In the genomic region with DNA sequence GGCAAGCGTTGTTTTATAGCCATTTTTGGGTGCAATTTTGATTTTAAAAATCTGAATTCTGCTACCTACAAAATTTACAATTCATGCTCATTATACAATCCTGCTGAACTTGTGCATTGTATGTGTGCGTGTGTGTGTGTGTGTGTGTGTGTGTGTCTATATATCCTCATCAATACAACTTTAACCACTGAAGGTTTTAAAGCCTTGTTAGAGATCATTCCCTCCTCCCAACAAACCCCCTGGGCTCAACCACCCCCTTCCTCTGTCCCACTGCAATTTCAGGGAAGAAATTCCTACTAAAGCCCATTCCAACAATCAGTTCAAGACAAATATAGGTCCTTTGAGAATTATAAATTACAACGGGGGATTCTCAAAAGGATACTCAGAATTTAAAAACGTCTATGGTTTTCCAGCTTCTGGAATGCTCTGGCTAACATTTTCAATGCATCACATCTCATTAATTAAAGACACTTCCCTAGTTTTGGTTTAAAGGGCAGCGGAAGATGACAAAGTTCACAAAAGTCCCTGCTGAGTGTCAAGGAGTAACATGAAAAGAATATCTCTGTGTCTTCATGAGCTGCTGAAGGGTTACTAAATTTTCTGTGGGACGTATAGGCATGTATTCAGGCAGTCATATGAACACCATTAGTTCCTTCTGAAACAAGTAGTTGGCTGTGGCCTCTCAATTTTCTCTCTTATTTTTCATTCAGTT, we compare ENCODE assay signal across 8 cellular contexts. TPM values are rescaled to one million over a fixed set of nuclear protein-coding genes. Genes with fewer than 3 reads are reported as not detected.
A peak's percentile ranks its signal among the peaks of the same experiment; 100 is the strongest.
DNase-seq lines count a peak whose midpoint lies in the region; ATAC-seq, FAIRE-seq and TF ChIP-seq lines count a peak whose summit lies in the region.

No MANE protein-coding gene starts in this region.

- no peaks in the 10 kb centered on the region for H3K27me3 ChIP-seq in left lung
- H3K27me3 ChIP-seq in upper lobe of left lung: no peaks in the 10 kb centered on the region

- H3K4me3 ChIP-seq in astrocyte of the spinal cord (ENCODE audit: low read depth, low read length): peak overlapping the region; percentile 69
- H3K4me3 ChIP-seq in left lung: peak overlapping the region; percentile 27 to 35
- H3K4me3 ChIP-seq in upper lobe of left lung: peak overlapping the region in 3 of 4 donors; percentile 31 to 53 (median 52)

- TF ChIP-seq POLR2A in upper lobe of left lung (IDR thresholded peaks at IDR 0.05): no peak

- ATAC-seq in left lung (peak; percentile 8), upper lobe of left lung (ENCODE audit: low FRiP score in 2 of 2) (peak in 1 of 2 donors; percentile 23)

- no peak overlapping the region for H3K27ac Mint-ChIP-seq in activated naive CD4-positive, alpha-beta T cell treated with anti-CD3 and anti-CD28 coated beads for 36 hours

- intact Hi-C loops in activated naive CD4-positive, alpha-beta T cell treated with anti-CD3 and anti-CD28 coated beads for 36 hours (cut with micrococcal nuclease): loop anchor here (2.0 kb wide), 1 partner anchor 103 kb away; no protein-coding TSS in a partner anchor
- intact Hi-C loops in left lung (cut with DNase I): no loop called here

- CTCF ChIA-PET in activated naive CD4-positive, alpha-beta T cell treated with anti-CD3 and anti-CD28 coated beads for 36 hours (lab: Charles Lee): interaction anchor here (0.7 to 1.4 kb wide), 3 partner anchors 17 to 148 kb away, joined by 3 to 4 read pairs (median 4); no protein-coding TSS in a partner anchor

- H3K27me3 Mint-ChIP-seq in activated naive CD4-positive, alpha-beta T cell treated with anti-CD3 and anti-CD28 coated beads for 36 hours (ENCODE audit: low read depth): peaks cover 2% of the 10 kb centered on the region

- DNase-seq in activated naive CD4-positive, alpha-beta T cell treated with anti-CD3 and anti-CD28 coated beads for 36 hours: no peak
- no peak for DNase-seq in activated naive CD4-positive, alpha-beta T cell (lab: John Stamatoyannopoulos, UW)
- peak; percentile 36 for DNase-seq in astrocyte of the spinal cord (ENCODE audit: low read depth, low spot score)
- DNase-seq in left lung: no peak
- no peak for DNase-seq in upper lobe of left lung
- no peak for DNase-seq in T1000 (lab: John Stamatoyannopoulos, UW)
- DNase-seq in NCI-H526 treated with DMSO at 0.1 percent for 48 hours (lab: John Stamatoyannopoulos, UW): no peak
- no peak for DNase-seq in RCC 7860 (ENCODE audit: low spot score)

- no peaks in the 10 kb centered on the region for H3K9me3 ChIP-seq in left lung
- H3K9me3 ChIP-seq in upper lobe of left lung: no peaks in the 10 kb centered on the region

- TF ChIP-seq CTCF in astrocyte of the spinal cord (IDR thresholded peaks at IDR 0.05; ENCODE audit: low read depth, low read length): no peak
- TF ChIP-seq CTCF in left lung (IDR thresholded peaks at IDR 0.05): no peak
- no peak for TF ChIP-seq CTCF in upper lobe of left lung (IDR thresholded peaks at IDR 0.05)

- H3K4me3 Mint-ChIP-seq in activated naive CD4-positive, alpha-beta T cell treated with anti-CD3 and anti-CD28 coated beads for 36 hours: peak overlapping the region; percentile 90

- no peaks in the 10 kb centered on the region for H3K9me3 Mint-ChIP-seq in activated naive CD4-positive, alpha-beta T cell treated with anti-CD3 and anti-CD28 coated beads for 36 hours

- H3K4me1 ChIP-seq in left lung: peaks cover 0 to 11% of the 10 kb centered on the region in 2 donors
- peaks cover 0 to 6% (median 4%) of the 10 kb centered on the region in 4 donors for H3K4me1 ChIP-seq in upper lobe of left lung

- peaks cover 35% of the 10 kb centered on the region for H3K4me1 Mint-ChIP-seq in activated naive CD4-positive, alpha-beta T cell treated with anti-CD3 and anti-CD28 coated beads for 36 hours (ENCODE audit: low read depth)

- H3K36me3 ChIP-seq in left lung: no peaks in the 10 kb centered on the region
- H3K36me3 ChIP-seq in upper lobe of left lung: no peaks in the 10 kb centered on the region

- in situ Hi-C loops in astrocyte of the spinal cord (cut with HindIII; ENCODE audit: low sequenced_read_pairs): no loop called here

- 33 to 34% methylated on average over 6 of the region's 6 CpGs for WGBS in upper lobe of left lung, 2 donors

- no peaks in the 10 kb centered on the region for H3K36me3 Mint-ChIP-seq in activated naive CD4-positive, alpha-beta T cell treated with anti-CD3 and anti-CD28 coated beads for 36 hours (ENCODE audit: low read depth)

- FAIRE-seq in RCC 7860 (lab: Jason Lieb, UNC): no peak

- no peak for TF ChIP-seq EP300 in upper lobe of left lung (IDR thresholded peaks at IDR 0.05)

- H3K27ac ChIP-seq in left lung: no peak overlapping the region
- peak overlapping the region; percentile 10 to 50 (median 39) for H3K27ac ChIP-seq in upper lobe of left lung

RNA-seq across cellular contexts. Expression of gene SEMA3A, which starts 0.9 kb away (rescaled TPM):
- 1 to 10 TPM; 2.7 to 3.0 TPM for total RNA-seq in activated naive CD4-positive, alpha-beta T cell treated with anti-CD3 and anti-CD28 coated beads for 36 hours
- total RNA-seq in left lung (10 to 100 TPM in 1 of 2 donors, 1 to 10 TPM in 1; 6.1 to 12.3 TPM), upper lobe of left lung (1 to 10 TPM; 1.0 to 8.8 (median 3.1) TPM)

Comparison
In these comparisons a context has a peak if more than half of its experiments do, and no peak if none do; other contexts are left out.
1. H3K27ac ChIP-seq: peak in upper lobe of left lung (4 of 4); none in left lung (0 of 2).
2. Peak in every context shown above with its lines, with median percentiles within 50 percentile points of each other: H3K4me3 ChIP-seq.